In the genomic region with DNA sequence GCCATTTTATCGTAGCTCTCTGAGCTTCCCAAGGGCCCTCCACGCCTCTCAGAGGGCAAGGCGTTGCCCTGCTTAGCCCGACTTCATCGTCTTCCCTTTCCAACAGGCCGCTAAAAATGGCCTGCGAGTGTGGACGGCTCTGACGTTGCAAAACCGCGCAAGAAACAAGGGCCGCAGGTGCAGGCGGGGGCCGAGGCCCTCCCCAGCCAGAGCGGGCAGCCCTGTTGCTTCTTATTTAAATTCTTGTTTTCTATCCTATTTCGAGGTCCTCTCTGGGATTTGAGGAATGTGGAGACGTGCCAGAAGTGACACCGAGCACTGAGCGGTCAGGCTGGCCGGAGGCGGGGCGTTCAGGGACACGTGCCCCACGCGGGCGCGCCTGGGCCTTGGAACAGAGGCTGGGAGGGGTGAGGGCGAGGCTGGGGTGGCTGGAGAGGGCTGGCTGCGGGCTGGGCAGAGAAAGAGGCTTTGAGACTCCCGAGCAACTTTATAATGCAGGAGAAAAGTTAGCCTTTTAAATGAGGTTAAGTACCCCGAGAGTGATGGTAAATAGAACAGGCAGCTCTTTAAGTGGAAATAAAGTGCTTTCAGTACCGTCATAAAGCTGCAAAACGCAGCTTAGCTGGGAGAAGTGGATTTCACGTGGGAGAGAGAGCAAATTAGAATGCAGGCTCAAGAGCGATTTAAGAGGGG, we compare ENCODE assay signal across 8 cellular contexts.
A peak's percentile ranks its signal among the peaks of the same experiment; 100 is the strongest.
DNase-seq lines count a peak whose midpoint lies in the region; ATAC-seq, FAIRE-seq and TF ChIP-seq lines count a peak whose summit lies in the region.

No MANE protein-coding gene starts in this region.

- H3K36me3 Mint-ChIP-seq in central memory CD8-positive, alpha-beta T cell (ENCODE audit: insufficient read depth), result no peaks in the 10 kb centered on the region
- peaks cover 0 to 29% of the 10 kb centered on the region in 2 donors for H3K36me3 Mint-ChIP-seq in activated naive CD4-positive, alpha-beta T cell treated with anti-CD3 and anti-CD28 coated beads, Interleukin-2, amount 50 U/mL, for 72 hours
- peaks cover 3 to 8% of the 10 kb centered on the region in 2 donors for H3K36me3 Mint-ChIP-seq in activated T-cell treated with anti-CD3 and anti-CD28 coated beads, Interleukin-2, amount 50 U/mL, for 72 hours (ENCODE audit: insufficient read depth in 2 of 2)

- intact Hi-C loops in gastrocnemius medialis (cut with DNase I; ENCODE audit: low total_unique reads), result loop anchor here (2.0 to 5.0 kb wide), 5 partner anchors 17 to 304 kb away; partner anchors contain the start of gene NFIL3

- DNase-seq in NCI-H1092 (lab: John Stamatoyannopoulos, UW) (peak; percentile 58), keratinocyte (ENCODE audit: low read depth, low spot score) (no peak), gastrocnemius medialis (peak; percentile 84 to 90)
- DNase-seq in central memory CD8-positive, alpha-beta T cell (ENCODE audit: low spot score in 2 of 2), result no peak
- DNase-seq in activated naive CD4-positive, alpha-beta T cell treated with anti-CD3 and anti-CD28 coated beads, Interleukin-2, amount 50 U/mL, for 72 hours (ENCODE audit: low spot score in 2 of 2), result no peak
- no peak for DNase-seq in activated T-cell treated with anti-CD3 and anti-CD28 coated beads, Interleukin-2, amount 50 U/mL, for 72 hours
- DNase-seq in activated T-cell treated with anti-CD3 and anti-CD28 coated beads, Interleukin-2, amount 50 U/mL, for 1 hour, result no peak

- peaks cover 11% of the 10 kb centered on the region for H3K27me3 Mint-ChIP-seq in central memory CD8-positive, alpha-beta T cell
- peaks cover 17% of the 10 kb centered on the region for H3K27me3 Mint-ChIP-seq in activated T-cell treated with anti-CD3 and anti-CD28 coated beads, Interleukin-2, amount 50 U/mL, for 72 hours (ENCODE audit: low read depth)

- FAIRE-seq in keratinocyte (lab: Jason Lieb, UNC), result no peak

- no peaks in the 10 kb centered on the region for H3K79me2 ChIP-seq in keratinocyte (ENCODE audit: control insufficient read depth, insufficient read depth, low read length)

- H3K36me3 ChIP-seq in keratinocyte (ENCODE audit: control insufficient read depth in 2 of 2, extremely low read depth in 1 of 2, insufficient read depth in 2 of 2, low read length in 2 of 2), result no peaks in the 10 kb centered on the region
- H3K36me3 ChIP-seq in gastrocnemius medialis, result no peaks in the 10 kb centered on the region

- dilution Hi-C loops in keratinocyte (cut with MboI; ENCODE audit: extremely low pct_ligation_motif_present, low sequenced_read_pairs), result no loop called here

- ATAC-seq in central memory CD8-positive, alpha-beta T cell (replicated peaks; ENCODE audit: extremely low read depth, poor library complexity, severe bottlenecking), result no peak
- ATAC-seq in gastrocnemius medialis, result peak; percentile 86 to 89
- ATAC-seq in activated naive CD4-positive, alpha-beta T cell treated with anti-CD3 and anti-CD28 coated beads, Interleukin-2, amount 50 U/mL, for 72 hours, result no peak
- ATAC-seq in SK-N-SH treated with all-trans-retinoic acid at 6 μM for 48 hours, result no peak
- ATAC-seq in activated T-cell treated with anti-CD3 and anti-CD28 coated beads, Interleukin-2, amount 50 U/mL, for 72 hours (replicated peaks in 1 of 2), result no peak

- H3K9ac ChIP-seq in keratinocyte (ENCODE audit: control insufficient read depth, extremely low read depth, insufficient read depth, low read length), result no peak overlapping the region

- H3K9me3 Mint-ChIP-seq in central memory CD8-positive, alpha-beta T cell, result no peaks in the 10 kb centered on the region
- peaks cover under 1 to 1% of the 10 kb centered on the region in 2 donors for H3K9me3 Mint-ChIP-seq in activated naive CD4-positive, alpha-beta T cell treated with anti-CD3 and anti-CD28 coated beads, Interleukin-2, amount 50 U/mL, for 72 hours
- peaks cover 1% of the 10 kb centered on the region in 2 donors for H3K9me3 Mint-ChIP-seq in activated T-cell treated with anti-CD3 and anti-CD28 coated beads, Interleukin-2, amount 50 U/mL, for 72 hours

- H3K9me1 ChIP-seq in keratinocyte (ENCODE audit: control insufficient read depth, extremely low read depth, insufficient read depth, low read length), result no peaks in the 10 kb centered on the region

- no peaks in the 10 kb centered on the region for H3K9me3 ChIP-seq in keratinocyte (ENCODE audit: control insufficient read depth, low read depth, low read length)
- H3K9me3 ChIP-seq in gastrocnemius medialis, result no peaks in the 10 kb centered on the region

- no peak for TF ChIP-seq CTCF in keratinocyte (optimal IDR thresholded peaks at IDR 0.05 in 1 of 3, IDR thresholded peaks at IDR 0.05 in 1 of 3, conservative IDR thresholded peaks at IDR 0.05 in 1 of 3; ENCODE audit: extremely low read depth in 1 of 3, insufficient read depth in 2 of 3, low read length in 3 of 3)
- no peak for TF ChIP-seq CTCF in gastrocnemius medialis (IDR thresholded peaks at IDR 0.05 in 4 of 5, conservative IDR thresholded peaks at IDR 0.05 in 1 of 5)

- no peaks in the 10 kb centered on the region for H3K27me3 ChIP-seq in keratinocyte (ENCODE audit: control insufficient read depth, extremely low read depth, insufficient read depth, low read length)
- H3K27me3 ChIP-seq in gastrocnemius medialis, result no peaks in the 10 kb centered on the region

- H3K4me3 ChIP-seq in keratinocyte (ENCODE audit: control insufficient read depth in 2 of 3, extremely low read depth in 1 of 3, insufficient read depth in 2 of 3, low read depth in 1 of 3, low read length in 3 of 3), result no peak overlapping the region
- peak overlapping the region; percentile 41 to 50 (median 42) for H3K4me3 ChIP-seq in gastrocnemius medialis

- TF ChIP-seq POLR2A in gastrocnemius medialis (IDR thresholded peaks at IDR 0.05), result peak; percentile 55 to 70

- H2AFZ ChIP-seq in keratinocyte (ENCODE audit: control insufficient read depth, low read length), result no peak overlapping the region

- in situ Hi-C loops in gastrocnemius medialis (cut with MboI; ENCODE audit: low sequenced_read_pairs in 4 of 4), result no loop called here

- peak overlapping the region; percentile 25 for H3K27ac Mint-ChIP-seq in central memory CD8-positive, alpha-beta T cell (ENCODE audit: low read depth)
- no peak overlapping the region for H3K27ac Mint-ChIP-seq in activated naive CD4-positive, alpha-beta T cell treated with anti-CD3 and anti-CD28 coated beads, Interleukin-2, amount 50 U/mL, for 72 hours
- H3K27ac Mint-ChIP-seq in activated T-cell treated with anti-CD3 and anti-CD28 coated beads, Interleukin-2, amount 50 U/mL, for 72 hours, result no peak overlapping the region

- H3K27ac ChIP-seq in keratinocyte (ENCODE audit: control insufficient read depth, insufficient read depth, low read length), result no peak overlapping the region
- peak overlapping the region; percentile 80 to 90 (median 82) for H3K27ac ChIP-seq in gastrocnemius medialis

- H3K4me2 ChIP-seq in keratinocyte (ENCODE audit: control insufficient read depth, extremely low read depth, insufficient read depth, low read depth, low read length), result peak overlapping the region; percentile 81

- H3K4me1 ChIP-seq in keratinocyte (ENCODE audit: control insufficient read depth, extremely low read depth, insufficient read depth, low read length), result peaks cover 26% of the 10 kb centered on the region
- peaks cover 25 to 32% of the 10 kb centered on the region in 2 donors for H3K4me1 ChIP-seq in gastrocnemius medialis

- H3K4me3 Mint-ChIP-seq in central memory CD8-positive, alpha-beta T cell, result no peak overlapping the region
- H3K4me3 Mint-ChIP-seq in activated T-cell treated with anti-CD3 and anti-CD28 coated beads, Interleukin-2, amount 50 U/mL, for 72 hours, result peak overlapping the region in 1 of 2 donors; percentile 27

- H3K4me1 Mint-ChIP-seq in central memory CD8-positive, alpha-beta T cell, result peaks cover 19% of the 10 kb centered on the region
- H3K4me1 Mint-ChIP-seq in activated T-cell treated with anti-CD3 and anti-CD28 coated beads, Interleukin-2, amount 50 U/mL, for 72 hours (ENCODE audit: low read depth), result peaks cover 34% of the 10 kb centered on the region

- no peaks in the 10 kb centered on the region for H4K20me1 ChIP-seq in keratinocyte (ENCODE audit: control insufficient read depth, extremely low read depth, insufficient read depth, low read length)

TF ChIP-seq in SK-N-SH treated with all-trans-retinoic acid at 6 μM for 48 hours, 23 proteins besides CTCF, POLR2A, EP300 and RAD21 (continues in another document):
- no peak for TF ChIP-seq GLIS3 (CRISPR knock-in tag; IDR thresholded peaks at IDR 0.05)
- no peak for TF ChIP-seq TSHZ2 (CRISPR knock-in tag; IDR thresholded peaks at IDR 0.05)
- TF ChIP-seq ZNF8 (CRISPR knock-in tag; IDR thresholded peaks at IDR 0.05), result no peak
- TF ChIP-seq TOX (CRISPR knock-in tag; IDR thresholded peaks at IDR 0.05; ENCODE audit: borderline replicate concordance), result no peak

Comparison
In these comparisons a context has a peak if more than half of its experiments do, and no peak if none do; other contexts are left out.
1. DNase-seq: peak in NCI-H1092 (single experiment) and gastrocnemius medialis (2 of 2); none in central memory CD8-positive, alpha-beta T cell (0 of 2), keratinocyte (single experiment), activated naive CD4-positive, alpha-beta T cell treated with anti-CD3 and anti-CD28 coated beads, Interleukin-2, amount 50 U/mL, for 72 hours (0 of 2), activated T-cell treated with anti-CD3 and anti-CD28 coated beads, Interleukin-2, amount 50 U/mL, for 72 hours (0 of 2) and activated T-cell treated with anti-CD3 and anti-CD28 coated beads, Interleukin-2, amount 50 U/mL, for 1 hour (single experiment).
2. ATAC-seq: peak in gastrocnemius medialis (2 of 2); none in central memory CD8-positive, alpha-beta T cell (single experiment), activated naive CD4-positive, alpha-beta T cell treated with anti-CD3 and anti-CD28 coated beads, Interleukin-2, amount 50 U/mL, for 72 hours (0 of 2), SK-N-SH treated with all-trans-retinoic acid at 6 μM for 48 hours (single experiment) and activated T-cell treated with anti-CD3 and anti-CD28 coated beads, Interleukin-2, amount 50 U/mL, for 72 hours (0 of 2).
3. H3K4me3 ChIP-seq: peak in gastrocnemius medialis (4 of 4); none in keratinocyte (0 of 3).